22 cellular contexts compared by ENCODE assay signal in the genomic region with DNA sequence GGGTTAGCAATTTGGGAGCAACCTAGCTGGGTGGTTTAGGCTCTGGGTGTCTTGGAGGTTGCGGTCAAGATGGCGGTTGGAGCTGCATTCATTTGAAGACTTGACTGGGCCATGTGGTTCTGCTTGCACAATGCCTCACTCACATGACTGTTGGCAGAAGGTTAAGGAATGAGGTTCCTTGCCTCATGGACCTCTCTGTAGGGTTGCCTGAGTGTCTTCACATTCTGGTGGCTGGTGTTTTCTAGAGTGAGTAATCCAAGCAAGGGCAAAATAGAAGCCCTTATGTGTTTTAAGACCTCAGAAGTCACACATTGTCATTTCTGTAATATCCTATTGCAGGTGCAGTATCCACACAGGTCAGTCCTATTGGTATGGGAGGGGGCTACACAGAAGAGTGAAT. TPM values are rescaled to one million over a fixed set of nuclear protein-coding genes. Genes with fewer than 3 reads are reported as not detected.
DNase-seq lines count a peak whose midpoint lies in the region; ATAC-seq and TF ChIP-seq lines count a peak whose summit lies in the region.
"Had no signal": no experiment of that assay in that cellular context is flagged by ENCODE, and none has a peak within 500 bp of the region (broad histone marks: within the 10 kb centered on the region; RNA-seq: fewer than 3 reads in every experiment).

No MANE protein-coding gene starts in this region.

- DNase-seq in choroid plexus epithelial cell (ENCODE audit: low read depth) (peak; percentile 57), sciatic nerve (ENCODE audit: low spot score) (no peak), NCI-H2196 treated with DMSO at 0.1 percent for 48 hours (lab: John Stamatoyannopoulos, UW; ENCODE audit: unreplicated experiment) (no peak), iPS-NIHi7 (ENCODE audit: extremely low spot score) (no peak)
- DNase-seq in stimulated activated CD4-positive, alpha-beta T cell treated with anti-CD3 and anti-CD28 coated beads, Interleukin-4, amount 100 ng/mL, for 24 hours: no peak
- DNase-seq: BE2C, DMS53, GF-D8, GOT3, HCEC 1CT, KG1, NCI-H1105, NCI-H1694, NCI-H2081 treated with DMSO at 0.1 percent for 48 hours, NCI-H2171 treated with DMSO at 0.1 percent for 48 hours, NCI-H446, NCI-H526, Peyer's patch, SJCRH30 had no signal

- ATAC-seq in GM21423 (IDR thresholded peaks at IDR 0.05; ENCODE audit: unreplicated experiment): peak; percentile 45
- ATAC-seq in HG03432 (IDR thresholded peaks at IDR 0.05; ENCODE audit: unreplicated experiment): peak; percentile 35
- ATAC-seq in sciatic nerve: peak; percentile 74
- ATAC-seq in GM19455 (IDR thresholded peaks at IDR 0.05; ENCODE audit: unreplicated experiment): no peak

- H3K4me3 ChIP-seq in choroid plexus epithelial cell (ENCODE audit: low read depth, low read length): no peak overlapping the region
- H3K4me3 ChIP-seq: Peyer's patch, SJCRH30 had no signal

- no peak for TF ChIP-seq CTCF in choroid plexus epithelial cell (conservative IDR thresholded peaks at IDR 0.05; ENCODE audit: low read depth, low read length)

- intact Hi-C loops in sciatic nerve (cut with DNase I): no loop called here

RNA-seq across cellular contexts. Expression of a gene that starts 52.0 kb away (rescaled TPM):
- 79.4 TPM for total RNA-seq in sciatic nerve
